In genomic region chr15:65194826-65195541, GRCh38 we compare ENCODE assay signal across 2 cellular contexts.
TF ChIP-seq lines count a peak whose summit lies in the region.

No MANE protein-coding gene starts in this region.

TF ChIP-seq in GM23338, 12 proteins besides CTCF, POLR2A, EP300 and RAD21:
- no peak for TF ChIP-seq ETS1 (IDR thresholded peaks at IDR 0.05)
- TF ChIP-seq STAT1 (IDR thresholded peaks at IDR 0.05; ENCODE audit: unreplicated experiment), result no peak
- TF ChIP-seq JUNB (IDR thresholded peaks at IDR 0.05; ENCODE audit: unreplicated experiment), result no peak
- no peak for TF ChIP-seq NANOG (IDR thresholded peaks at IDR 0.05; ENCODE audit: borderline replicate concordance)
- TF ChIP-seq ZNF462 (CRISPR knock-in tag; IDR thresholded peaks at IDR 0.05), result no peak
- TF ChIP-seq REST (IDR thresholded peaks at IDR 0.05; ENCODE audit: unreplicated experiment), result no peak
- TF ChIP-seq ZNF331 (CRISPR knock-in tag; IDR thresholded peaks at IDR 0.05; ENCODE audit: low read depth), result no peak
- no peak for TF ChIP-seq EZH2phosphoT487 (IDR thresholded peaks at IDR 0.05; ENCODE audit: unreplicated experiment)
- TF ChIP-seq POLR2AphosphoS5 (IDR thresholded peaks at IDR 0.05; ENCODE audit: low read depth), result no peak
- no peak for TF ChIP-seq EZH2 (IDR thresholded peaks at IDR 0.05; ENCODE audit: low read depth, unreplicated experiment)
- no peak for TF ChIP-seq ZNF114 (CRISPR knock-in tag; IDR thresholded peaks at IDR 0.05)
- TF ChIP-seq CREB1 (CRISPR knock-in tag; IDR thresholded peaks at IDR 0.05; ENCODE audit: low read depth), result no peak

TF ChIP-seq in WTC11, 78 proteins besides CTCF, POLR2A, EP300 and RAD21 (continued from another document):
- no peak for TF ChIP-seq PRRX2 (CRISPR knock-in tag; IDR thresholded peaks at IDR 0.05)
